40 cellular contexts compared by ENCODE assay signal in the genomic region with DNA sequence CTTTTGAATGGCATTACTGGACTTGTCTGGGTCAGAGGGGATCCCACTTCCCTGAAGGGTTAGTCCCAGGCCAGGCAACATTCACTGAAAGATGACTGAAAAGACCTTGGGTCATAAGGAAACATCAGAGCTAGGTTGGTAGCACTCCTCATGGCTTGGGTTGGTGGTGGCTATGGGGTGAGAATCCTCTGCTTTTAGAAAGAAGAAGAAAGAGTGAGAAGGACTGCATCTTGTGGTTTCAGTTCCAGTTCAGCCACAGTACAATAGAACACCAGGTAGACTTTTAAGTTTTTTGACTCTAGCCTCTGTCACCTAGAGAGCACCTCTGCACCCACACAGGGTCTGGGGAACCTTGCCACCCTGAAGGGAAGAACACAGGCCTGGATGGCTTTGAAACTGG. TPM values are rescaled to one million over a fixed set of nuclear protein-coding genes. Genes with fewer than 3 reads are reported as not detected.
"Had no signal": no experiment of that assay in that cellular context is flagged by ENCODE, and none has a peak within 500 bp of the region (broad histone marks: within the 10 kb centered on the region; RNA-seq: fewer than 3 reads in every experiment).

No MANE protein-coding gene starts in this region.

- H3K27me3 Mint-ChIP-seq: activated B cell treated with CpG ODN at 0.5 μM for 24 hours; activated CD4-positive, alpha-beta memory T cell treated with anti-CD3 and anti-CD28 coated beads for 36 hours; activated CD4-positive, alpha-beta T cell treated with anti-CD3 and anti-CD28 coated beads, Interleukin-2, amount 10 ng/mL, durations not matched to agents 24 days and 14 days; activated CD8-positive, alpha-beta T cell treated with anti-CD3 and anti-CD28 coated beads for 36 hours; activated naive CD8-positive, alpha-beta T cell treated with anti-CD3 and anti-CD28 coated beads, Interleukin-2, amount 10 ng/mL, durations not matched to agents 7 days and 5 days; activated naive CD8-positive, alpha-beta T cell treated with anti-CD3 and anti-CD28 coated beads, Interleukin-2, amount 50 U/mL, for 24 hours; activated T-helper 17 cell treated with anti-CD3 and anti-CD28 coated beads, Interleukin-2, amount 50 U/mL, for 72 hours had no signal

- ATAC-seq: activated CD8-positive, alpha-beta T cell treated with anti-CD3 and anti-CD28 coated beads for 36 hours; activated naive CD4-positive, alpha-beta T cell treated with anti-CD3 and anti-CD28 coated beads, Interleukin-2, amount 50 U/mL, for 72 hours; activated naive CD8-positive, alpha-beta T cell treated with anti-CD3 and anti-CD28 coated beads, Interleukin-2, amount 50 U/mL, for 24 hours; activated T-cell treated with anti-CD3 and anti-CD28 coated beads, Interleukin-2, amount 50 U/mL, for 4 hours; activated T-cell treated with anti-CD3 and anti-CD28 coated beads, Interleukin-2, amount 50 U/mL, for 72 hours; activated T-helper 17 cell treated with anti-CD3 and anti-CD28 coated beads, Interleukin-2, amount 50 U/mL, for 72 hours; body of pancreas had no signal

- FAIRE-seq: TTC549 had no signal

- H3K4me1 Mint-ChIP-seq: activated B cell treated with CpG ODN at 0.5 μM for 24 hours; activated CD4-positive, alpha-beta T cell treated with anti-CD3 and anti-CD28 coated beads, Interleukin-2, amount 10 ng/mL, durations not matched to agents 24 days and 14 days; activated naive CD8-positive, alpha-beta T cell treated with anti-CD3 and anti-CD28 coated beads, Interleukin-2, amount 10 ng/mL, durations not matched to agents 7 days and 5 days; activated naive CD8-positive, alpha-beta T cell treated with anti-CD3 and anti-CD28 coated beads, Interleukin-2, amount 50 U/mL, for 24 hours; activated T-helper 17 cell treated with anti-CD3 and anti-CD28 coated beads, Interleukin-2, amount 50 U/mL, for 72 hours had no signal

- H3K27ac ChIP-seq: ascending aorta, body of pancreas, brain microvascular endothelial cell, breast epithelium, VCaP had no signal

- H3K4me3 ChIP-seq: ascending aorta, body of pancreas, breast epithelium had no signal

- H3K4me1 ChIP-seq: ascending aorta, body of pancreas, breast epithelium had no signal

- H3K4me3 Mint-ChIP-seq: activated B cell treated with CpG ODN at 0.5 μM for 24 hours; activated CD4-positive, alpha-beta memory T cell treated with anti-CD3 and anti-CD28 coated beads for 36 hours; activated CD4-positive, alpha-beta T cell treated with anti-CD3 and anti-CD28 coated beads, Interleukin-2, amount 10 ng/mL, durations not matched to agents 24 days and 14 days; activated CD8-positive, alpha-beta T cell treated with anti-CD3 and anti-CD28 coated beads for 36 hours; activated naive CD4-positive, alpha-beta T cell treated with anti-CD3 and anti-CD28 coated beads for 36 hours; activated naive CD8-positive, alpha-beta T cell treated with anti-CD3 and anti-CD28 coated beads, Interleukin-2, amount 10 ng/mL, durations not matched to agents 7 days and 5 days; activated naive CD8-positive, alpha-beta T cell treated with anti-CD3 and anti-CD28 coated beads, Interleukin-2, amount 50 U/mL, for 24 hours; activated T-cell treated with anti-CD3 and anti-CD28 coated beads, Interleukin-2, amount 50 U/mL, for 4 hours; activated T-cell treated with anti-CD3 and anti-CD28 coated beads, Interleukin-2, amount 50 U/mL, for 72 hours; activated T-helper 1 cell treated with anti-CD3 and anti-CD28 coated beads, Interleukin-12 subunit alpha, Interleukin-12 subunit beta, Interleukin-2, Interleukin-4 antibody, amounts not matched to agents 30 ng/mL and 10 ng/mL and 1 ng/mL, durations not matched to agents 14 hours and 24 hours and 36 hours; activated T-helper 17 cell treated with anti-CD3 and anti-CD28 coated beads, Interleukin-2, amount 50 U/mL, for 72 hours; T-helper 1 cell treated with Interleukin-12 subunit alpha and Interleukin-12 subunit beta and Interleukin-4 antibody, amounts not matched to agents 30 μg/mL and 1 μg/mL, for 36 hours; T-helper 2 cell treated with Interferon-gamma antibody and Interleukin-4, amounts not matched to agents 5 μg/mL and 100 μg/mL, for 36 hours had no signal

- H3K36me3 ChIP-seq: ascending aorta, brain microvascular endothelial cell, breast epithelium had no signal

- H3K36me3 Mint-ChIP-seq: activated CD4-positive, alpha-beta memory T cell treated with anti-CD3 and anti-CD28 coated beads for 36 hours; activated naive CD4-positive, alpha-beta T cell treated with anti-CD3 and anti-CD28 coated beads, Interleukin-2, amount 50 U/mL, for 72 hours; activated naive CD8-positive, alpha-beta T cell treated with anti-CD3 and anti-CD28 coated beads, Interleukin-2, amount 10 ng/mL, durations not matched to agents 7 days and 5 days had no signal

- H3K9me3 ChIP-seq: ascending aorta, body of pancreas, breast epithelium had no signal

- H3K27ac Mint-ChIP-seq: activated B cell treated with CpG ODN at 0.5 μM for 24 hours; activated CD4-positive, alpha-beta memory T cell treated with anti-CD3 and anti-CD28 coated beads for 36 hours; activated CD4-positive, alpha-beta T cell treated with anti-CD3 and anti-CD28 coated beads, Interleukin-2, amount 10 ng/mL, durations not matched to agents 24 days and 14 days; activated CD8-positive, alpha-beta T cell treated with anti-CD3 and anti-CD28 coated beads for 36 hours; activated naive CD4-positive, alpha-beta T cell treated with anti-CD3 and anti-CD28 coated beads for 36 hours; activated naive CD4-positive, alpha-beta T cell treated with anti-CD3 and anti-CD28 coated beads, Interleukin-2, amount 50 U/mL, for 72 hours; activated naive CD8-positive, alpha-beta T cell treated with anti-CD3 and anti-CD28 coated beads, Interleukin-2, amount 10 ng/mL, durations not matched to agents 7 days and 5 days; activated naive CD8-positive, alpha-beta T cell treated with anti-CD3 and anti-CD28 coated beads, Interleukin-2, amount 50 U/mL, for 24 hours; activated T-cell treated with anti-CD3 and anti-CD28 coated beads, Interleukin-2, amount 50 U/mL, for 72 hours; activated T-helper 1 cell treated with anti-CD3 and anti-CD28 coated beads, Interleukin-12 subunit alpha, Interleukin-12 subunit beta, Interleukin-2, Interleukin-4 antibody, amounts not matched to agents 30 ng/mL and 10 ng/mL and 1 ng/mL, durations not matched to agents 14 hours and 24 hours and 36 hours; activated T-helper 17 cell treated with anti-CD3 and anti-CD28 coated beads, Interleukin-2, amount 50 U/mL, for 72 hours; T-helper 1 cell treated with Interleukin-12 subunit alpha and Interleukin-12 subunit beta and Interleukin-4 antibody, amounts not matched to agents 30 μg/mL and 1 μg/mL, for 36 hours; T-helper 2 cell treated with Interferon-gamma antibody and Interleukin-4, amounts not matched to agents 5 μg/mL and 100 μg/mL, for 36 hours had no signal

- H3K27me3 ChIP-seq: ascending aorta, body of pancreas, brain microvascular endothelial cell had no signal

- H3K9me3 Mint-ChIP-seq: activated B cell treated with CpG ODN at 0.5 μM for 24 hours; activated CD4-positive, alpha-beta memory T cell treated with anti-CD3 and anti-CD28 coated beads for 36 hours; activated CD4-positive, alpha-beta T cell treated with anti-CD3 and anti-CD28 coated beads, Interleukin-2, amount 10 ng/mL, durations not matched to agents 24 days and 14 days; activated naive CD4-positive, alpha-beta T cell treated with anti-CD3 and anti-CD28 coated beads, Interleukin-2, amount 50 U/mL, for 72 hours; activated naive CD8-positive, alpha-beta T cell treated with anti-CD3 and anti-CD28 coated beads, Interleukin-2, amount 10 ng/mL, durations not matched to agents 7 days and 5 days; activated T-helper 1 cell treated with anti-CD3 and anti-CD28 coated beads, Interleukin-12 subunit alpha, Interleukin-12 subunit beta, Interleukin-2, Interleukin-4 antibody, amounts not matched to agents 30 ng/mL and 10 ng/mL and 1 ng/mL, durations not matched to agents 14 hours and 24 hours and 36 hours; activated T-helper 17 cell treated with anti-CD3 and anti-CD28 coated beads, Interleukin-2, amount 50 U/mL, for 72 hours; T-helper 1 cell treated with Interleukin-12 subunit alpha and Interleukin-12 subunit beta and Interleukin-4 antibody, amounts not matched to agents 30 μg/mL and 1 μg/mL, for 36 hours had no signal

- DNase-seq: activated B cell treated with CpG ODN at 0.5 μM for 24 hours; activated CD4-positive, alpha-beta memory T cell treated with anti-CD3 and anti-CD28 coated beads for 36 hours; activated CD4-positive, alpha-beta T cell treated with anti-CD3 and anti-CD28 coated beads for 4 hours; activated CD4-positive, alpha-beta T cell treated with anti-CD3 and anti-CD28 coated beads, Interleukin-2, amount 10 ng/mL, durations not matched to agents 24 days and 14 days; activated CD4-positive, alpha-beta T cell treated with anti-CD3 and anti-CD28 coated beads, Interleukin-2, amount 50 U/mL, for 1 hour; activated CD4-positive, alpha-beta T cell treated with anti-CD3 and anti-CD28 coated beads, Interleukin-2, amount 50 U/mL, for 4 hours; activated CD4-positive, CD25-positive, alpha-beta regulatory T cell treated with anti-CD3 and anti-CD28 coated beads, Interleukin-2, amount 50 U/mL, for 72 hours; activated CD8-positive, alpha-beta memory T cell treated with anti-CD3 and anti-CD28 coated beads, Interleukin-2, amount 50 U/mL, for 4 hours; activated CD8-positive, alpha-beta T cell treated with anti-CD3 and anti-CD28 coated beads for 36 hours; activated effector memory CD4-positive, alpha-beta T cell treated with anti-CD3 and anti-CD28 coated beads, Interleukin-2, amount 50 U/mL, for 16 hours; activated gamma-delta T cell treated with Interleukin-2 at 50 U/mL for 16 hours; activated naive CD4-positive, alpha-beta T cell; activated naive CD4-positive, alpha-beta T cell treated with anti-CD3 and anti-CD28 coated beads for 36 hours; activated naive CD4-positive, alpha-beta T cell treated with anti-CD3 and anti-CD28 coated beads, Interleukin-2, amount 50 U/mL, for 16 hours; activated naive CD8-positive, alpha-beta T cell treated with anti-CD3 and anti-CD28 coated beads, Interleukin-2, amount 10 ng/mL, durations not matched to agents 7 days and 5 days; activated naive CD8-positive, alpha-beta T cell treated with anti-CD3 and anti-CD28 coated beads, Interleukin-2, amount 50 U/mL, for 24 hours; activated T-cell treated with anti-CD3 and anti-CD28 coated beads for 4 hours; activated T-cell treated with anti-CD3 and anti-CD28 coated beads, Interleukin-2, amount 50 U/mL, for 1 hour; activated T-cell treated with anti-CD3 and anti-CD28 coated beads, Interleukin-2, amount 50 U/mL, for 4 hours; activated T-cell treated with anti-CD3 and anti-CD28 coated beads, Interleukin-2, amount 50 U/mL, for 72 hours; amygdala; anterior cingulate cortex; body of pancreas; brain microvascular endothelial cell; central memory CD4-positive, alpha-beta T cell; T-helper 1 cell; T-helper 2 cell; T-helper 9 cell had no signal

RNA-seq across cellular contexts. Expression of a gene that starts 36.3 kb away (rescaled TPM):
- total RNA-seq: activated B cell treated with CpG ODN at 0.5 μM for 24 hours; activated CD4-positive, alpha-beta memory T cell treated with anti-CD3 and anti-CD28 coated beads for 36 hours; activated CD4-positive, alpha-beta T cell treated with anti-CD3 and anti-CD28 coated beads, Interleukin-2, amount 10 ng/mL, durations not matched to agents 24 days and 14 days; activated CD8-positive, alpha-beta memory T cell treated with anti-CD3 and anti-CD28 coated beads for 36 hours; activated CD8-positive, alpha-beta T cell treated with anti-CD3 and anti-CD28 coated beads for 36 hours; activated naive CD4-positive, alpha-beta T cell treated with anti-CD3 and anti-CD28 coated beads for 36 hours; activated naive CD4-positive, alpha-beta T cell treated with anti-CD3 and anti-CD28 coated beads, Interleukin-2, amount 50 U/mL, for 72 hours; activated naive CD8-positive, alpha-beta T cell treated with anti-CD3 and anti-CD28 coated beads, Interleukin-2, amount 10 ng/mL, durations not matched to agents 7 days and 5 days; activated T-cell treated with anti-CD3 and anti-CD28 coated beads, Interleukin-2, amount 50 U/mL, for 4 hours; activated T-cell treated with anti-CD3 and anti-CD28 coated beads, Interleukin-2, amount 50 U/mL, for 72 hours; activated T-helper 1 cell treated with anti-CD3 and anti-CD28 coated beads, Interleukin-12 subunit alpha, Interleukin-12 subunit beta, Interleukin-2, Interleukin-4 antibody, amounts not matched to agents 30 ng/mL and 10 ng/mL and 1 ng/mL, durations not matched to agents 14 hours and 24 hours and 36 hours; activated T-helper 17 cell treated with anti-CD3 and anti-CD28 coated beads, Interleukin-2, amount 50 U/mL, for 72 hours; ascending aorta; body of pancreas; breast epithelium; cerebellum had no signal
- polyA plus RNA-seq: adipose tissue had no signal
